Comparison of ENCODE assay signal across 9 cellular contexts in the genomic region with DNA sequence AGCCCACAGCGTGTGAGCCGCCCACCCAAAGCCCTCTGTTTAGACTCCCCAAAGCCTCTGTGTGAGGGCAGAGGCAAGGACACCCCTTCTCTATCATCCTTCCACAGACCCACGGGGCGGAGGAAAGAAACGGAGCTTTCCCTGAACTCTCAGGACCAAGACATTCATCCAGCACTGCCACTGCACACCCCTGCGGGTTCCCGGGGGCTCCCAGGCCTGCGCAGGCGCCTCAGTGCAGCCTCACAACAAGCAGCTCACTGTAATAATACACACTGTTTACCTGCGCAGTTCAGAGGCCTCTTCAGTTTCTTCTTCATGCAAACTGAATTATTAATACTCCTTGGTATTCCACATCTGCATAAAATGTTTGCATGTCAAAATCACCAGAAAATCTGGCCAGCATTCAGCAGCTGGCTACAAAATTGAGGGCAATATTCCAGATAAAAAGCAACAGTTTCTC. TPM values are rescaled to one million over a fixed set of nuclear protein-coding genes. Genes with fewer than 3 reads are reported as not detected.
A peak's percentile ranks its signal among the peaks of the same experiment; 100 is the strongest.
DNase-seq lines count a peak whose midpoint lies in the region; ATAC-seq and TF ChIP-seq lines count a peak whose summit lies in the region.
"Had no signal": no experiment of that assay in that cellular context is flagged by ENCODE, and none has a peak within 500 bp of the region (broad histone marks: within the 10 kb centered on the region; RNA-seq: fewer than 3 reads in every experiment).

No MANE protein-coding gene starts in this region.

- H3K9me3 Mint-ChIP-seq in progenitor cell of endocrine pancreas (ENCODE audit: low read depth), result no peaks in the 10 kb centered on the region

- no peaks in the 10 kb centered on the region for H3K27me3 Mint-ChIP-seq in progenitor cell of endocrine pancreas

- DNase-seq in DMS79 (lab: John Stamatoyannopoulos, UW) (peak; percentile 5), RWPE1 (ENCODE audit: low spot score) (no peak), globus pallidus (ENCODE audit: low spot score) (peak; percentile 63), progenitor cell of endocrine pancreas (ENCODE audit: low spot score, unreplicated experiment) (no peak), HAP-1 (ENCODE audit: low spot score in 2 of 2) (no peak), iPS-NIHi7 (ENCODE audit: extremely low spot score) (no peak), NCI-H1436 (lab: John Stamatoyannopoulos, UW) (no peak)
- DNase-seq: stimulated activated CD4-positive, alpha-beta T cell treated with anti-CD3 and anti-CD28 coated beads, Interleukin-4, amount 100 ng/mL, for 4 hours had no signal

- CTCF ChIA-PET in RWPE1 (lab: Yijun Ruan, JAX), result interaction anchor here (0.9 to 1.9 kb wide), 3 partner anchors 8 to 225 kb away, joined by 4 to 8 read pairs (median 4); no protein-coding TSS in a partner anchor

- no peaks in the 10 kb centered on the region for H3K9me3 ChIP-seq in HAP-1

- no peaks in the 10 kb centered on the region for H3K4me1 ChIP-seq in HAP-1

- peak overlapping the region; percentile 7 for H3K27ac Mint-ChIP-seq in progenitor cell of endocrine pancreas

- no peak overlapping the region for H3K4me3 ChIP-seq in HAP-1

- TF ChIP-seq CTCF in RWPE1 (conservative IDR thresholded peaks at IDR 0.05; ENCODE audit: low read depth) (no peak), progenitor cell of endocrine pancreas (IDR thresholded peaks at IDR 0.05; ENCODE audit: unreplicated experiment) (no peak)

- peaks cover 10% of the 10 kb centered on the region for H3K36me3 Mint-ChIP-seq in progenitor cell of endocrine pancreas (ENCODE audit: insufficient read depth)

- no peaks in the 10 kb centered on the region for H3K36me3 ChIP-seq in HAP-1 (replicated peaks)

- peak overlapping the region; percentile 63 for H3K27ac ChIP-seq in RWPE1

- POLR2A ChIA-PET in RWPE1 (lab: Yijun Ruan, JAX; ENCODE audit: low non-redundant PET), result no interaction called here

- H3K27me3 ChIP-seq in HAP-1 (ENCODE audit: low read depth), result no peaks in the 10 kb centered on the region

- no peak for ATAC-seq in HG03521 (IDR thresholded peaks at IDR 0.05; ENCODE audit: unreplicated experiment)

- in situ Hi-C loops in HAP-1 (cut with MboI; ENCODE audit: low sequenced_read_pairs), result no loop called here

- H3K4me3 Mint-ChIP-seq in progenitor cell of endocrine pancreas (ENCODE audit: low read depth), result no peak overlapping the region

- H3K4me1 Mint-ChIP-seq in progenitor cell of endocrine pancreas (ENCODE audit: low read depth), result peaks cover 40% of the 10 kb centered on the region

RNA-seq across cellular contexts. Expression of gene NINL, which starts 45.6 kb away (rescaled TPM):
- total RNA-seq in progenitor cell of endocrine pancreas, result 114 and 125 TPM in 2 replicates

Comparison
In these comparisons a context has a peak if more than half of its experiments do, and no peak if none do; other contexts are left out.
1. DNase-seq: peak in DMS79 (single experiment) and globus pallidus (single experiment); none in RWPE1 (single experiment), progenitor cell of endocrine pancreas (single experiment), HAP-1 (0 of 2), iPS-NIHi7 (single experiment) and NCI-H1436 (single experiment).